Comparison of ENCODE assay signal across 8 cellular contexts in the genomic region with DNA sequence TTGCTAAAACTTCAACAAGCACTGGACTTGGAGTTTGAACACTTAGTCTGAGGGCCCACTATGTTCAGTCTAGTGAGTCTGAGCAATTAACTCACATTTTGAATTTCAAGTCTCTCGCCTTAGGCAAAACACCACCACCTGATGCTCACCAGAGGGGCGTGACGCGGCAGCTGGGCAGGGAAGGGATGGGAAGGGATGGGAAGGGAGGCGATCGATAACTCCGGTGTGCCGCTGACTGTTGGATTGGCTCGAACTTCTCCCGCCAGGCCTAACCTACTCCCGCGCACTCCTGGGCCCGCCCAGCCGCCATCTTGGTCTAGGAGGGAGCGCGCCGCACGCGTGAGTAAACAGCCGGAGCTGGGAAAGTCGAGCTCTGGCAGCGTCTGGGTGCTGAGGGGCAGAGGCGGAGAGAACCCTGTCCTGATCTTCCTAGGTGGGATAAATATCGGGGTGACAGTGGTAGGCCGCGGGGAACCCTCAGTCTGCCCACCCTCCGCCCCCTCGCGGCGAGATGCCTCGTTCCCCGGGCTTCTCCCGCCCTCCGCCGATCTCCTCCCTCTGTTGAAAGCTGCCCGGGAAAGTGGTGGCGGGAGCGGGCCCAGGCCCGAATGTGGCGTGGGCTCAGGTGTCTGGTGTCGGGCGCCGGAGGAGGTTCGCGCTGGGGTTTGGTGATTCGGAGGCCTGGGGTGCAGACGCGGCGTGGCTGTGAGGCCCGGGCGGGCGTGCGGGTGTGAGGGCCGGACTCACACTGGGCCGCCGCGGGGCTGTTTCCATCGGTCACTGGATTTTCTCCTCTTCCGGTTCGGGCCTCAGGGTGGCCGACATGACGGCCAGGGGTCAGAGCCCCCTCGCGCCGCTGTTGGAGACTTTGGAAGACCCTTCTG. TPM values are rescaled to one million over a fixed set of nuclear protein-coding genes. Genes with fewer than 3 reads are reported as not detected.
DNase-seq lines count a peak whose midpoint lies in the region; ATAC-seq, FAIRE-seq and TF ChIP-seq lines count a peak whose summit lies in the region.

A gene with protein sequence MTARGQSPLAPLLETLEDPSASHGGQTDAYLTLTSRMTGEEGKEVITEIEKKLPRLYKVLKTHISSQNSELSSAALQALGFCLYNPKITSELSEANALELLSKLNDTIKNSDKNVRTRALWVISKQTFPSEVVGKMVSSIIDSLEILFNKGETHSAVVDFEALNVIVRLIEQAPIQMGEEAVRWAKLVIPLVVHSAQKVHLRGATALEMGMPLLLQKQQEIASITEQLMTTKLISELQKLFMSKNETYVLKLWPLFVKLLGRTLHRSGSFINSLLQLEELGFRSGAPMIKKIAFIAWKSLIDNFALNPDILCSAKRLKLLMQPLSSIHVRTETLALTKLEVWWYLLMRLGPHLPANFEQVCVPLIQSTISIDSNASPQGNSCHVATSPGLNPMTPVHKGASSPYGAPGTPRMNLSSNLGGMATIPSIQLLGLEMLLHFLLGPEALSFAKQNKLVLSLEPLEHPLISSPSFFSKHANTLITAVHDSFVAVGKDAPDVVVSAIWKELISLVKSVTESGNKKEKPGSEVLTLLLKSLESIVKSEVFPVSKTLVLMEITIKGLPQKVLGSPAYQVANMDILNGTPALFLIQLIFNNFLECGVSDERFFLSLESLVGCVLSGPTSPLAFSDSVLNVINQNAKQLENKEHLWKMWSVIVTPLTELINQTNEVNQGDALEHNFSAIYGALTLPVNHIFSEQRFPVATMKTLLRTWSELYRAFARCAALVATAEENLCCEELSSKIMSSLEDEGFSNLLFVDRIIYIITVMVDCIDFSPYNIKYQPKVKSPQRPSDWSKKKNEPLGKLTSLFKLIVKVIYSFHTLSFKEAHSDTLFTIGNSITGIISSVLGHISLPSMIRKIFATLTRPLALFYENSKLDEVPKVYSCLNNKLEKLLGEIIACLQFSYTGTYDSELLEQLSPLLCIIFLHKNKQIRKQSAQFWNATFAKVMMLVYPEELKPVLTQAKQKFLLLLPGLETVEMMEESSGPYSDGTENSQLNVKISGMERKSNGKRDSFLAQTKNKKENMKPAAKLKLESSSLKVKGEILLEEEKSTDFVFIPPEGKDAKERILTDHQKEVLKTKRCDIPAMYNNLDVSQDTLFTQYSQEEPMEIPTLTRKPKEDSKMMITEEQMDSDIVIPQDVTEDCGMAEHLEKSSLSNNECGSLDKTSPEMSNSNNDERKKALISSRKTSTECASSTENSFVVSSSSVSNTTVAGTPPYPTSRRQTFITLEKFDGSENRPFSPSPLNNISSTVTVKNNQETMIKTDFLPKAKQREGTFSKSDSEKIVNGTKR (N-terminal part only) (plus strand): TSS at position 302 of the 884 bp plus-strand sequence. CDS start 522 bp downstream, at position 824.

- WGBS in spleen, 5 donors, result 0 to 1% (median 1%) methylated on average over 12 to 65 of the region's 65 CpGs

- H3K4me3 Mint-ChIP-seq in immature natural killer cell, result peak within 1 kb of the TSS; percentile 90 to 98 (median 95)

- no peaks in the 10 kb centered on the region for H3K9me3 Mint-ChIP-seq in immature natural killer cell

- peak within 1 kb of the TSS; percentile 84 to 95 (median 94) for H3K27ac Mint-ChIP-seq in immature natural killer cell

- peaks cover 26 to 31% of the 10 kb centered on the region in 2 donors for H3K4me1 Mint-ChIP-seq in immature natural killer cell

- peak within 1 kb of the TSS; percentile 98 for H3K4me3 ChIP-seq in WI38 (ENCODE audit: low read depth, low read length)
- H3K4me3 ChIP-seq in bronchial epithelial cell (ENCODE audit: low read depth, low read length), result peak within 1 kb of the TSS; percentile 93
- peak within 1 kb of the TSS; percentile 69 to 99 (median 92) for H3K4me3 ChIP-seq in spleen

- no peaks in the 10 kb centered on the region for H3K9me3 ChIP-seq in spleen

- peaks cover 13 to 46% (median 21%) of the 10 kb centered on the region in 6 donors for H3K4me1 ChIP-seq in spleen

- DNase-seq in AG08396 (ENCODE audit: low spot score), result peak; percentile 94
- DNase-seq in NCI-H2196 treated with DMSO at 0.1 percent for 48 hours (lab: John Stamatoyannopoulos, UW; ENCODE audit: unreplicated experiment), result peak; percentile 95
- DNase-seq in bronchial epithelial cell (ENCODE audit: low read depth), result peak; percentile 86
- peak; percentile 66 to 68 (median 67) for DNase-seq in immature natural killer cell
- peak; percentile 96 for DNase-seq in spleen

- FAIRE-seq in bronchial epithelial cell (lab: Jason Lieb, UNC), result no peak

- ATAC-seq in GM18873 (IDR thresholded peaks at IDR 0.05; ENCODE audit: low FRiP score, unreplicated experiment) (peak; percentile 91), HG03139 (IDR thresholded peaks at IDR 0.05; ENCODE audit: unreplicated experiment) (peak; percentile 93)

- peaks cover 0 to 4% (median 0%) of the 10 kb centered on the region in 3 donors for H3K27me3 Mint-ChIP-seq in immature natural killer cell (ENCODE audit: low read depth in 3 of 3)

- H3K36me3 ChIP-seq in bronchial epithelial cell (ENCODE audit: control insufficient read depth, insufficient read depth, low read length), result no peaks in the 10 kb centered on the region
- peaks cover 0 to 35% (median 7%) of the 10 kb centered on the region in 6 donors for H3K36me3 ChIP-seq in spleen

- H3K27ac ChIP-seq in spleen, result peak within 1 kb of the TSS; percentile 67 to 98 (median 93)

- H3K36me3 Mint-ChIP-seq in immature natural killer cell, result no peaks in the 10 kb centered on the region

- intact Hi-C loops in spleen (cut with DNase I; ENCODE audit: low total_unique reads), result loop anchor here (10.0 kb wide), 1 partner anchor 125 kb away; a partner anchor contains a TSS

- no peak for TF ChIP-seq POLR2A in spleen (IDR thresholded peaks at IDR 0.05)

- TF ChIP-seq CTCF in WI38 (IDR thresholded peaks at IDR 0.05; ENCODE audit: low read depth, low read length) (peak; percentile 61), bronchial epithelial cell (IDR thresholded peaks at IDR 0.05; ENCODE audit: insufficient read depth, low read length, severe bottlenecking) (peak; percentile 78), spleen (IDR thresholded peaks at IDR 0.05 in 8 of 11, conservative IDR thresholded peaks at IDR 0.05 in 3 of 11) (peak; percentile 39 to 84 (median 75))

- H3K27me3 ChIP-seq in bronchial epithelial cell (ENCODE audit: control insufficient read depth, insufficient read depth, low read length) (no peaks in the 10 kb centered on the region), spleen (replicated peaks in 1 of 7) (no peaks in the 10 kb centered on the region)

RNA-seq across cellular contexts. Expression of the gene that starts here (rescaled TPM):
- total RNA-seq in bronchial epithelial cell, result 22.1 and 25.3 TPM in 2 replicates
- 10 to 100 TPM; 10.3 to 32.7 (median 14.2) TPM for polyA plus RNA-seq in immature natural killer cell
- total RNA-seq in spleen, result 10 to 100 TPM; 37.4 to 47.5 (median 42.4) TPM
- polyA plus RNA-seq in spleen, result 1 to 10 TPM; 3.4 to 4.4 (median 3.4) TPM

Comparison
In these comparisons a context has a peak if more than half of its experiments do, and no peak if none do; other contexts are left out.
1. Peak in every context shown above with its lines: DNase-seq, ATAC-seq, H3K4me3 ChIP-seq and H3K27ac ChIP-seq.